In genomic region chr21:41585199-41585994, GRCh38 we compare ENCODE assay signal across 18 cellular contexts.
"Had no signal": no experiment of that assay in that cellular context is flagged by ENCODE, and none has a peak within 500 bp of the region (broad histone marks: within the 10 kb centered on the region; RNA-seq: fewer than 3 reads in every experiment).

No MANE protein-coding gene starts in this region.

- H3K4me1 ChIP-seq: colonic mucosa, gastrocnemius medialis, left ventricle myocardium inferior, suprapubic skin had no signal

- H3K36me3 ChIP-seq: colonic mucosa, gastrocnemius medialis, left ventricle myocardium inferior, prostate gland, suprapubic skin, transverse colon had no signal

- H3K27ac ChIP-seq: colonic mucosa, gastrocnemius medialis, left ventricle myocardium inferior, suprapubic skin, transverse colon had no signal

- H3K9me3 ChIP-seq: colonic mucosa, gastrocnemius medialis, mucosa of descending colon, prostate gland, transverse colon had no signal

- H3K4me3 ChIP-seq: colonic mucosa, gastrocnemius medialis, left ventricle myocardium inferior, mucosa of descending colon, prostate gland, suprapubic skin, transverse colon had no signal

- ATAC-seq: activated naive CD8-positive, alpha-beta T cell treated with anti-CD3 and anti-CD28 coated beads, Interleukin-2, amount 50 U/mL, for 24 hours; gastrocnemius medialis; mucosa of descending colon had no signal

- DNase-seq: activated CD4-positive, alpha-beta T cell treated with anti-CD3 and anti-CD28 coated beads, Interleukin-2, amount 50 U/mL, for 48 hours; activated naive CD4-positive, alpha-beta T cell treated with anti-CD3 and anti-CD28 coated beads, Interleukin-2, amount 10 ng/mL, durations not matched to agents 7 days and 5 days; activated naive CD8-positive, alpha-beta T cell treated with anti-CD3 and anti-CD28 coated beads, Interleukin-2, amount 50 U/mL, for 24 hours; anterior cingulate cortex; central memory CD4-positive, alpha-beta T cell; colonic mucosa; gastrocnemius medialis; left ventricle myocardium inferior; naive B cell; right cardiac atrium; small intestine; stimulated activated CD4-positive, alpha-beta T cell treated with anti-CD3 and anti-CD28 coated beads, Interleukin-15, amount 100 ng/mL, for 24 hours; stimulated activated CD4-positive, alpha-beta T cell treated with anti-CD3 and anti-CD28 coated beads, Interleukin-2, amount 100 ng/mL, for 48 hours; transverse colon had no signal

- FAIRE-seq: endometrium, small intestine had no signal

- H3K27me3 ChIP-seq: colonic mucosa, gastrocnemius medialis, suprapubic skin, transverse colon had no signal
